Comparison of ENCODE assay signal across 9 cellular contexts in the genomic region with DNA sequence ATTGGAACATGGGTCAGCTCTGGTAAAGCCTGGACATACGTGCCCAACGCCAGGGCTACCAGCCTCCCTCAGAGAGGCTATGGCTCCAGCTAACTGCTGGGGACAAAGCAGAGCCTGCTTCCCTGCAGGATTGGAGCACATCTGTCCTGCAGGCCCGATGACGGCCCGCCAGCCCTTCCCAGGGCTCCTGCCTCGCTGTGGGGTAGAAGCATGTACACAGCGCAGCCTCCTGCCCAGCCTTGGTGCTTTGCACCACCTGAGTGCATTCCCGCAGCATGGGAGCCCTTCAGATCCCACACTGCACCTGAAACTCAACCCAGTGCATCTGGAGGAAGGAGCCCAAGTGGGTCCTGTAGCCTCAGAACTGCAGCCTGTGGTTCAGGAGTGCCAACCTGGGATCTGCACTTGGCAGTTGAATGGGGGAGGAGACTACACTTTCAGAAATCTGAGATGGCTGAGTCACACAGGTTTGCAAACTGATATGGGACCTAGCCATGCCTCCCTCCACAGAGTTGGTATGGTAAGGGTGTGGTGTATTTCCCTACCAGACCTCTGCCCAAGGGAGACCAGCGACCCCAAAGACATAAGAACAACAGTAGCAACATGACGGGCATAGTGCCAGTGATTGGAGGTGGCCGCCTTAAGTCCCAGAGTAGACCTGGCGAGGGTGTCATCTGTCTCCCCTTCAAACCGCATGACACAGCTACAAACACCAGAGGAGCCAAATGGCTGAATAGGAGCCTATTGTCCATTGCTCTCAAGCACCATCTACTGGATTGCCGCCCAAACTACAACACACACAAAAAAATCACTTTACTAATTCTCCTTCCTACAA.
DNase-seq lines count a peak whose midpoint lies in the region; ATAC-seq and TF ChIP-seq lines count a peak whose summit lies in the region.
"Had no signal": no experiment of that assay in that cellular context is flagged by ENCODE, and none has a peak within 500 bp of the region (broad histone marks: within the 10 kb centered on the region; RNA-seq: fewer than 3 reads in every experiment).

No MANE protein-coding gene starts in this region.

- CTCF ChIA-PET in activated naive CD4-positive, alpha-beta T cell treated with anti-CD3 and anti-CD28 coated beads for 36 hours (lab: Charles Lee) = no interaction called here
- CTCF ChIA-PET in activated naive CD4-positive, alpha-beta T cell treated with anti-CD3 and anti-CD28 coated beads, Interleukin-2, amount 10 ng/mL, durations not matched to agents 7 days and 5 days (lab: Charles Lee) = interaction anchor here (1.5 kb wide), 1 partner anchor 9 kb away, joined by 4 read pairs; no protein-coding TSS in a partner anchor

- no peak for TF ChIP-seq EP300 in suprapubic skin (IDR thresholded peaks at IDR 0.05)

- H3K4me3 ChIP-seq in suprapubic skin = no peak overlapping the region

- H3K9me3 Mint-ChIP-seq in activated naive CD4-positive, alpha-beta T cell treated with anti-CD3 and anti-CD28 coated beads for 36 hours = peaks cover 10% of the 10 kb centered on the region
- peaks cover 3% of the 10 kb centered on the region for H3K9me3 Mint-ChIP-seq in activated naive CD4-positive, alpha-beta T cell treated with anti-CD3 and anti-CD28 coated beads, Interleukin-2, amount 10 ng/mL, durations not matched to agents 7 days and 5 days

- no peak overlapping the region for H3K4me3 Mint-ChIP-seq in activated naive CD4-positive, alpha-beta T cell treated with anti-CD3 and anti-CD28 coated beads for 36 hours
- no peak overlapping the region for H3K4me3 Mint-ChIP-seq in activated naive CD4-positive, alpha-beta T cell treated with anti-CD3 and anti-CD28 coated beads, Interleukin-2, amount 10 ng/mL, durations not matched to agents 7 days and 5 days
- H3K4me3 Mint-ChIP-seq: CD4-positive, CD25-positive, alpha-beta regulatory T cell had no signal

- H3K4me1 ChIP-seq in suprapubic skin = no peaks in the 10 kb centered on the region

- H3K4me1 Mint-ChIP-seq in activated naive CD4-positive, alpha-beta T cell treated with anti-CD3 and anti-CD28 coated beads for 36 hours (ENCODE audit: low read depth) = no peaks in the 10 kb centered on the region
- no peaks in the 10 kb centered on the region for H3K4me1 Mint-ChIP-seq in activated naive CD4-positive, alpha-beta T cell treated with anti-CD3 and anti-CD28 coated beads, Interleukin-2, amount 10 ng/mL, durations not matched to agents 7 days and 5 days

- no peak overlapping the region for H3K27ac ChIP-seq in suprapubic skin

- H3K27me3 Mint-ChIP-seq in activated naive CD4-positive, alpha-beta T cell treated with anti-CD3 and anti-CD28 coated beads for 36 hours (ENCODE audit: low read depth) = no peaks in the 10 kb centered on the region
- H3K27me3 Mint-ChIP-seq in activated naive CD4-positive, alpha-beta T cell treated with anti-CD3 and anti-CD28 coated beads, Interleukin-2, amount 10 ng/mL, durations not matched to agents 7 days and 5 days = no peaks in the 10 kb centered on the region

- H3K36me3 ChIP-seq in suprapubic skin = no peaks in the 10 kb centered on the region

- H3K36me3 Mint-ChIP-seq in activated naive CD4-positive, alpha-beta T cell treated with anti-CD3 and anti-CD28 coated beads for 36 hours (ENCODE audit: low read depth) = no peaks in the 10 kb centered on the region
- no peaks in the 10 kb centered on the region for H3K36me3 Mint-ChIP-seq in activated naive CD4-positive, alpha-beta T cell treated with anti-CD3 and anti-CD28 coated beads, Interleukin-2, amount 10 ng/mL, durations not matched to agents 7 days and 5 days
- H3K36me3 Mint-ChIP-seq: CD4-positive, CD25-positive, alpha-beta regulatory T cell had no signal

- no peaks in the 10 kb centered on the region for H3K27me3 ChIP-seq in suprapubic skin

- no peak for TF ChIP-seq POLR2A in suprapubic skin (IDR thresholded peaks at IDR 0.05)

- no peak overlapping the region for H3K27ac Mint-ChIP-seq in activated naive CD4-positive, alpha-beta T cell treated with anti-CD3 and anti-CD28 coated beads for 36 hours
- H3K27ac Mint-ChIP-seq in activated naive CD4-positive, alpha-beta T cell treated with anti-CD3 and anti-CD28 coated beads, Interleukin-2, amount 10 ng/mL, durations not matched to agents 7 days and 5 days = no peak overlapping the region
- H3K27ac Mint-ChIP-seq: CD4-positive, CD25-positive, alpha-beta regulatory T cell had no signal

- ATAC-seq in HG03439 (IDR thresholded peaks at IDR 0.05; ENCODE audit: unreplicated experiment) = peak; percentile 86

- no peaks in the 10 kb centered on the region for H3K9me3 ChIP-seq in suprapubic skin

- in situ Hi-C loops in T47D (cut with HindIII; ENCODE audit: low pct_unique_long_range_greater_than_20kb, low sequenced_read_pairs) = no loop called here

- 27% methylated on average over 6 of the region's 14 CpGs for WGBS in suprapubic skin

- intact Hi-C loops in activated naive CD4-positive, alpha-beta T cell treated with anti-CD3 and anti-CD28 coated beads for 36 hours (cut with micrococcal nuclease) = loop anchor here (1.0 kb wide), 1 partner anchor 101 kb away; no protein-coding TSS in a partner anchor

- no peak for TF ChIP-seq CTCF in suprapubic skin (IDR thresholded peaks at IDR 0.05)

- peak; percentile 12 for DNase-seq in activated naive CD4-positive, alpha-beta T cell treated with anti-CD3 and anti-CD28 coated beads for 36 hours
- no peak for DNase-seq in activated naive CD4-positive, alpha-beta T cell treated with anti-CD3 and anti-CD28 coated beads, Interleukin-2, amount 10 ng/mL, durations not matched to agents 7 days and 5 days
- DNase-seq in NCI-H2196 (lab: John Stamatoyannopoulos, UW; ENCODE audit: unreplicated experiment) = peak; percentile 29
- DNase-seq in T47D (ENCODE audit: low read depth in 1 of 2, low spot score in 1 of 2) = peak; percentile 58 to 81
- peak; percentile 0 for DNase-seq in midbrain (lab: John Stamatoyannopoulos, UW)
- no peak for DNase-seq in suprapubic skin (ENCODE audit: low spot score in 2 of 2)
- DNase-seq in activated CD4-positive, alpha-beta T cell treated with anti-CD3 and anti-CD28 coated beads, Interleukin-2, amount 50 U/mL, for 1 hour = no peak

Comparison
In these comparisons a context has a peak if more than half of its experiments do, and no peak if none do; other contexts are left out.
1. DNase-seq: peak in activated naive CD4-positive, alpha-beta T cell treated with anti-CD3 and anti-CD28 coated beads for 36 hours (single experiment), NCI-H2196 (single experiment), T47D (2 of 2) and midbrain (single experiment); none in activated naive CD4-positive, alpha-beta T cell treated with anti-CD3 and anti-CD28 coated beads, Interleukin-2, amount 10 ng/mL, durations not matched to agents 7 days and 5 days (single experiment), suprapubic skin (0 of 2) and activated CD4-positive, alpha-beta T cell treated with anti-CD3 and anti-CD28 coated beads, Interleukin-2, amount 50 U/mL, for 1 hour (single experiment).